In genomic region chr7:20140278-20141058, GRCh38 we compare ENCODE assay signal across 24 cellular contexts.
DNase-seq lines count a peak whose midpoint lies in the region; ATAC-seq and TF ChIP-seq lines count a peak whose summit lies in the region.
"Had no signal": no experiment of that assay in that cellular context is flagged by ENCODE, and none has a peak within 500 bp of the region (broad histone marks: within the 10 kb centered on the region; RNA-seq: fewer than 3 reads in every experiment).

No MANE protein-coding gene starts in this region.

- H3K9me3 Mint-ChIP-seq in brain = peaks cover 0 to 2% (median 0%) of the 10 kb centered on the region in 5 experiments
- no peaks in the 10 kb centered on the region for H3K9me3 Mint-ChIP-seq in nephron
- H3K9me3 Mint-ChIP-seq: activated CD4-positive, alpha-beta T cell treated with anti-CD3 and anti-CD28 coated beads, Interleukin-2, amount 10 ng/mL, durations not matched to agents 7 days and 5 days; stimulated activated naive CD8-positive, alpha-beta T cell treated with anti-CD3 and anti-CD28 coated beads, Interleukin-15, Interleukin-2, amounts not matched to agents 100 ng/mL and 50 ng/mL, for 24 hours had no signal

- H3K36me3 ChIP-seq in uterus = no peaks in the 10 kb centered on the region
- H3K36me3 ChIP-seq: thyroid gland, WERI-Rb-1 had no signal

- H3K36me3 Mint-ChIP-seq in brain (no peaks in the 10 kb centered on the region), nephron (ENCODE audit: low read depth) (no peaks in the 10 kb centered on the region)
- H3K36me3 Mint-ChIP-seq: activated naive CD8-positive, alpha-beta T cell; CD4-positive, alpha-beta memory T cell had no signal

- no peaks in the 10 kb centered on the region for H3K27me3 Mint-ChIP-seq in brain
- no peaks in the 10 kb centered on the region for H3K27me3 Mint-ChIP-seq in nephron (ENCODE audit: low read depth)
- H3K27me3 Mint-ChIP-seq: activated CD4-positive, alpha-beta T cell treated with anti-CD3 and anti-CD28 coated beads, Interleukin-2, amount 10 ng/mL, durations not matched to agents 7 days and 5 days; activated naive CD8-positive, alpha-beta T cell; CD4-positive, alpha-beta memory T cell; stimulated activated naive CD8-positive, alpha-beta T cell treated with anti-CD3 and anti-CD28 coated beads, Interleukin-15, Interleukin-2, amounts not matched to agents 100 ng/mL and 50 ng/mL, for 24 hours had no signal

- H3K27ac Mint-ChIP-seq in brain = peak overlapping the region; percentile 73 to 97 (median 88)
- peak overlapping the region in 2 of 3 experiments; percentile 2 to 7 for H3K27ac Mint-ChIP-seq in nephron
- H3K27ac Mint-ChIP-seq: activated CD4-positive, alpha-beta T cell treated with anti-CD3 and anti-CD28 coated beads, Interleukin-2, amount 10 ng/mL, durations not matched to agents 7 days and 5 days; activated naive CD8-positive, alpha-beta T cell; CD4-positive, alpha-beta memory T cell; stimulated activated naive CD8-positive, alpha-beta T cell treated with anti-CD3 and anti-CD28 coated beads, Interleukin-15, Interleukin-2, amounts not matched to agents 100 ng/mL and 50 ng/mL, for 24 hours had no signal

- no peak for TF ChIP-seq POLR2A in uterus (IDR thresholded peaks at IDR 0.05)

- no peaks in the 10 kb centered on the region for H3K27me3 ChIP-seq in uterus
- H3K27me3 ChIP-seq in foreskin keratinocyte = no peaks in the 10 kb centered on the region
- H3K27me3 ChIP-seq: thyroid gland had no signal

- no peaks in the 10 kb centered on the region for H3K9me3 ChIP-seq in uterus
- H3K9me3 ChIP-seq: thyroid gland had no signal

- H3K27ac ChIP-seq in uterus (peak overlapping the region; percentile 10 to 60), caudate nucleus (ENCODE audit: low read depth, low read length) (no peak overlapping the region), foreskin keratinocyte (no peak overlapping the region)
- H3K27ac ChIP-seq: 22Rv1, dorsolateral prefrontal cortex, HL-60, parathyroid adenoma, RWPE1, thyroid gland, WERI-Rb-1 had no signal

- DNase-seq in DMS53 (lab: John Stamatoyannopoulos, UW) (peak; percentile 27), DMS53 treated with DMSO at 0.1 percent for 48 hours (lab: John Stamatoyannopoulos, UW; ENCODE audit: unreplicated experiment) (no peak), uterus (no peak), caudate nucleus (lab: John Stamatoyannopoulos, UW) (no peak), GM13976 (ENCODE audit: low spot score) (no peak), foreskin keratinocyte (no peak)
- DNase-seq: activated CD4-positive, alpha-beta T cell treated with anti-CD3 and anti-CD28 coated beads, Interleukin-2, amount 10 ng/mL, durations not matched to agents 7 days and 5 days; CD4-positive, alpha-beta memory T cell; cerebellar nuclear complex; dorsolateral prefrontal cortex; GF-D8; NCI-H1694 treated with DMSO at 0.1 percent for 48 hours; NCI-H526 treated with DMSO at 0.1 percent for 48 hours; thyroid gland; WERI-Rb-1 had no signal

- TF ChIP-seq CTCF in brain (conservative IDR thresholded peaks at IDR 0.05) = no peak
- TF ChIP-seq CTCF in nephron (IDR thresholded peaks at IDR 0.05; ENCODE audit: unreplicated experiment in 3 of 3) = no peak
- no peak for TF ChIP-seq CTCF in uterus (IDR thresholded peaks at IDR 0.05)
- no peak for TF ChIP-seq CTCF in GM13976 (IDR thresholded peaks at IDR 0.05; ENCODE audit: borderline replicate concordance, control extremely low read depth, extremely low read depth, insufficient read depth, missing control alignments)
- no peak for TF ChIP-seq CTCF in foreskin keratinocyte (conservative IDR thresholded peaks at IDR 0.05)

- in situ Hi-C loops in GM13976 (cut with MboI; ENCODE audit: low sequenced_read_pairs, unreplicated experiment) = no loop called here

- H3K4me1 ChIP-seq in uterus (peaks cover 0 to 2% of the 10 kb centered on the region in 2 donors), foreskin keratinocyte (no peaks in the 10 kb centered on the region)
- H3K4me1 ChIP-seq: parathyroid adenoma, thyroid gland had no signal

- ATAC-seq in foreskin keratinocyte = no peak
- ATAC-seq: HCT116 had no signal

- intact Hi-C loops in uterus (cut with DNase I; ENCODE audit: low total_unique reads) = no loop called here

- no peak overlapping the region for H3K4me3 ChIP-seq in uterus
- H3K4me3 ChIP-seq: thyroid gland had no signal

- H3K4me1 Mint-ChIP-seq in brain = peaks cover 51% of the 10 kb centered on the region
- H3K4me1 Mint-ChIP-seq in nephron = peaks cover 12% of the 10 kb centered on the region
- H3K4me1 Mint-ChIP-seq: activated CD4-positive, alpha-beta T cell treated with anti-CD3 and anti-CD28 coated beads, Interleukin-2, amount 10 ng/mL, durations not matched to agents 7 days and 5 days had no signal

- peak overlapping the region in 4 of 5 experiments; percentile 12 to 63 (median 48) for H3K4me3 Mint-ChIP-seq in brain
- no peak overlapping the region for H3K4me3 Mint-ChIP-seq in nephron
- H3K4me3 Mint-ChIP-seq: activated CD4-positive, alpha-beta T cell treated with anti-CD3 and anti-CD28 coated beads, Interleukin-2, amount 10 ng/mL, durations not matched to agents 7 days and 5 days; activated naive CD8-positive, alpha-beta T cell; CD4-positive, alpha-beta memory T cell; stimulated activated naive CD8-positive, alpha-beta T cell treated with anti-CD3 and anti-CD28 coated beads, Interleukin-15, Interleukin-2, amounts not matched to agents 100 ng/mL and 50 ng/mL, for 24 hours had no signal

Comparison
In these comparisons a context has a peak if more than half of its experiments do, and no peak if none do; other contexts are left out.
1. H3K4me3 Mint-ChIP-seq: peak in brain (4 of 5); none in nephron (0 of 3).
2. H3K27ac ChIP-seq: peak in uterus (2 of 2); none in caudate nucleus (single experiment) and foreskin keratinocyte (single experiment).